8 cellular contexts compared by ENCODE assay signal in genomic region chr11:113305440-113306336, GRCh38. TPM values are rescaled to one million over a fixed set of nuclear protein-coding genes. Genes with fewer than 3 reads are reported as not detected.
DNase-seq lines count a peak whose midpoint lies in the region; ATAC-seq and TF ChIP-seq lines count a peak whose summit lies in the region.

No MANE protein-coding gene starts in this region.

- H3K4me3 ChIP-seq in AG09309 (ENCODE audit: control insufficient read depth, low read depth, low read length) (no peak overlapping the region), OCI-LY3 (ENCODE audit: low read length) (no peak overlapping the region), neutrophil (ENCODE audit: low read depth in 1 of 2, low read length in 1 of 2) (no peak overlapping the region)

- TF ChIP-seq CTCF in AG09309 (IDR thresholded peaks at IDR 0.05; ENCODE audit: control insufficient read depth, insufficient read depth, low read depth, low read length, missing control alignments) (peak; percentile 95), OCI-LY3 (IDR thresholded peaks at IDR 0.05; ENCODE audit: low read depth, low read length) (peak; percentile 90), neutrophil (IDR thresholded peaks at IDR 0.05) (peak; percentile 52)

- no peaks in the 10 kb centered on the region for H3K36me3 Mint-ChIP-seq in activated T-cell treated with anti-CD3 and anti-CD28 coated beads, Interleukin-2, amount 50 U/mL, for 4 hours (ENCODE audit: insufficient read depth)

- H3K4me3 Mint-ChIP-seq in activated T-cell treated with anti-CD3 and anti-CD28 coated beads, Interleukin-2, amount 50 U/mL, for 4 hours, result no peak overlapping the region

- ATAC-seq in GM18861 (IDR thresholded peaks at IDR 0.05; ENCODE audit: unreplicated experiment), result peak; percentile 73
- ATAC-seq in HG03565 (IDR thresholded peaks at IDR 0.05; ENCODE audit: unreplicated experiment), result peak; percentile 45
- ATAC-seq in activated T-cell treated with anti-CD3 and anti-CD28 coated beads, Interleukin-2, amount 50 U/mL, for 4 hours, result peak; percentile 96 to 99

- H3K36me3 ChIP-seq in OCI-LY3 (replicated peaks; ENCODE audit: low read depth, low read length) (no peaks in the 10 kb centered on the region), neutrophil (no peaks in the 10 kb centered on the region)

- H3K27ac ChIP-seq in OCI-LY3 (ENCODE audit: low read length), result no peak overlapping the region
- H3K27ac ChIP-seq in neutrophil, result no peak overlapping the region

- H3K27me3 Mint-ChIP-seq in activated T-cell treated with anti-CD3 and anti-CD28 coated beads, Interleukin-2, amount 50 U/mL, for 4 hours (ENCODE audit: low read depth), result no peaks in the 10 kb centered on the region

- DNase-seq in AG09309 (ENCODE audit: low read depth), result peak; percentile 23
- peak; percentile 64 for DNase-seq in activated T-cell treated with anti-CD3 and anti-CD28 coated beads, Interleukin-2, amount 50 U/mL, for 4 hours
- peak; percentile 68 for DNase-seq in fibroblast of peridontal ligament (ENCODE audit: extremely low read depth)
- peak; percentile 91 for DNase-seq in superior temporal gyrus (ENCODE audit: extremely low spot score)

- H3K9me3 Mint-ChIP-seq in activated T-cell treated with anti-CD3 and anti-CD28 coated beads, Interleukin-2, amount 50 U/mL, for 4 hours, result no peaks in the 10 kb centered on the region

- H3K9me3 ChIP-seq in OCI-LY3 (ENCODE audit: insufficient read depth, low read length) (no peaks in the 10 kb centered on the region), neutrophil (no peaks in the 10 kb centered on the region)

- H3K4me2 ChIP-seq in OCI-LY3 (ENCODE audit: low read length), result no peak overlapping the region

- no peak overlapping the region for H2AFZ ChIP-seq in OCI-LY3 (ENCODE audit: low read depth, low read length)

- H3K27me3 ChIP-seq in OCI-LY3 (ENCODE audit: low read depth, low read length) (peaks cover 11% of the 10 kb centered on the region), neutrophil (peaks cover 37% of the 10 kb centered on the region)

- no peak overlapping the region for H3K9ac ChIP-seq in OCI-LY3 (ENCODE audit: low read length)

- H4K20me1 ChIP-seq in OCI-LY3 (ENCODE audit: insufficient read depth, low read length), result no peaks in the 10 kb centered on the region

- H3K4me1 ChIP-seq in OCI-LY3 (ENCODE audit: low read length) (no peaks in the 10 kb centered on the region), neutrophil (ENCODE audit: control insufficient read depth in 1 of 2, insufficient read depth in 1 of 2, low read depth in 1 of 2, low read length in 1 of 2) (no peaks in the 10 kb centered on the region)

- no peaks in the 10 kb centered on the region for H3K79me2 ChIP-seq in OCI-LY3 (ENCODE audit: low read length)

- no peaks in the 10 kb centered on the region for H3K4me1 Mint-ChIP-seq in activated T-cell treated with anti-CD3 and anti-CD28 coated beads, Interleukin-2, amount 50 U/mL, for 4 hours (ENCODE audit: low read depth)

RNA-seq across cellular contexts. Expression of gene TTC12, which starts 8.7 kb away (rescaled TPM):
- 10 to 100 TPM in 1 of 3 donors, 1 to 10 TPM in 2; 4.0 to 11.0 (median 7.5) TPM for total RNA-seq in activated T-cell treated with anti-CD3 and anti-CD28 coated beads, Interleukin-2, amount 50 U/mL, for 4 hours

Comparison
In these comparisons a context has a peak if more than half of its experiments do, and no peak if none do; other contexts are left out.
1. DNase-seq: peak in every context shown above with its lines; median percentile 91 in superior temporal gyrus; 68 in fibroblast of peridontal ligament; 64 in activated T-cell treated with anti-CD3 and anti-CD28 coated beads, Interleukin-2, amount 50 U/mL, for 4 hours; 23 in AG09309.
2. ATAC-seq: peak in every context shown above with its lines; median percentile 98 in activated T-cell treated with anti-CD3 and anti-CD28 coated beads, Interleukin-2, amount 50 U/mL, for 4 hours; 73 in GM18861; 45 in HG03565.